ENCODE assay signal across 1 cellular context in the genomic region with DNA sequence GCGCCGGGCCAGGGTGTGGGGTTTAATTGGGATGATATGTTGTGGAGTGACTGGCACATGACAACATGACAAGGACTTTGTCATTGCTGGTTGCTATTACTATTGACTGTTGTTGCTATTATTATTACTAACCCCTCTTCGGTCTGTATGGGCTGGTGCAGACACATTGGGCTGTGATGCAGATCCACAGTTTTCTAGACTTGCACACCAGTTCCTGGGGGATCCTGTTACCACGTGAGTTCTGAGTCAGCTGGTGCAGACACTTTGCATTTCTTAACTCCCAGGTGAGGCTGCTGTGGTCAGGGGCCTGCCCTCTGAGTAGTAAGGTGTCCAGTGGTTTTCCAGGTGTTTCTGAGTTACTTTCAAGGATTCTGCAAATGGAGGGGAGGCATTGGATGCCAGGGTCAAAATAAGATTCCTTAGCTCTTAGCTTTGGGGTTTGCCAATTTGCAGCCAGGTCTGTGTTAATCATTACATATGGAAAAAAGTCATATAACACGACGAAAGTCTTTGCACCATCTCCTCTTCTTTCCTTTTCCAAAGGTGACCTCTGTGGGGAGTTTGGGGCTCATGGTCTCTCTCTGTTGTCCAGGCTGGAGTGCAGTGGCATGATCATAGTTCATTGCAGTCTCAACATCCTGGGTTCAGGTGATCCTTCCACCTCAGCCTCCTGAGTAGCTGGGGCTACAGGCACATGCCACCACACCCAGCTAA.
TF ChIP-seq lines count a peak whose summit lies in the region.

No MANE protein-coding gene starts in this region.

TF ChIP-seq in GM12878, 131 proteins besides CTCF, POLR2A, EP300 and RAD21 (continued from another document):
- TF ChIP-seq RAD51 (IDR thresholded peaks at IDR 0.05), result 0 out of 2 replicates have a peak, but pooled peaks have one; percentile 32
- TF ChIP-seq NR2C1 (IDR thresholded peaks at IDR 0.05), result no peak
